Comparison of ENCODE assay signal across 26 cellular contexts in genomic region chrX:123080065-123080464, GRCh38.
"Had no signal": no experiment of that assay in that cellular context is flagged by ENCODE, and none has a peak within 500 bp of the region (broad histone marks: within the 10 kb centered on the region; RNA-seq: fewer than 3 reads in every experiment).

No MANE protein-coding gene starts in this region.

- H3K4me3 ChIP-seq: heart right ventricle, hepatocyte, left lung, lung, ovary, right atrium auricular region, skin epidermis, suprapubic skin, thoracic aorta, tibial artery, upper lobe of right lung had no signal

- H3K36me3 Mint-ChIP-seq: mesothelial cell of epicardium; naive thymus-derived CD4-positive, alpha-beta T cell; natural killer cell treated with Interleukin-12 subunit alpha and Interleukin-12 subunit beta and Interleukin-15 and Interleukin-18, amount 100 ng/mL, for 72 hours; stimulated activated naive B cell treated with anti-CD40 and anti-IgM and Interleukin-4, amounts not matched to agents 10 μg/mL and 1 μg/mL and 100 μg/mL, for 72 hours had no signal

- H3K27ac Mint-ChIP-seq: mesothelial cell of epicardium; naive thymus-derived CD4-positive, alpha-beta T cell; natural killer cell treated with Interleukin-12 subunit alpha and Interleukin-12 subunit beta and Interleukin-15 and Interleukin-18, amount 100 ng/mL, for 72 hours; progenitor cell of endocrine pancreas; stimulated activated naive B cell treated with anti-CD40 and anti-IgM and Interleukin-4, amounts not matched to agents 10 μg/mL and 1 μg/mL and 100 μg/mL, for 72 hours had no signal

- H3K4me1 Mint-ChIP-seq: mesothelial cell of epicardium; naive thymus-derived CD4-positive, alpha-beta T cell; stimulated activated naive B cell treated with anti-CD40 and anti-IgM and Interleukin-4, amounts not matched to agents 10 μg/mL and 1 μg/mL and 100 μg/mL, for 72 hours had no signal

- H3K79me2 ChIP-seq: hepatocyte had no signal

- ATAC-seq: heart right ventricle; left lung; naive thymus-derived CD4-positive, alpha-beta T cell; natural killer cell treated with Interleukin-12 subunit alpha and Interleukin-12 subunit beta and Interleukin-15 and Interleukin-18, amount 100 ng/mL, for 72 hours; sciatic nerve; stimulated activated naive B cell treated with anti-CD40 and anti-IgM and Interleukin-4, amounts not matched to agents 10 μg/mL and 1 μg/mL and 100 μg/mL, for 72 hours; stimulated activated naive CD8-positive, alpha-beta T cell treated with anti-CD3 and anti-CD28 coated beads, Interleukin-15, Interleukin-2, amounts not matched to agents 100 U/mL and 50 U/mL, for 24 hours; upper lobe of right lung had no signal

- H3K4me1 ChIP-seq: heart right ventricle, left lung, right atrium auricular region, suprapubic skin, upper lobe of right lung had no signal

- H3K4me2 ChIP-seq: hepatocyte had no signal

- H3K27me3 Mint-ChIP-seq: naive thymus-derived CD4-positive, alpha-beta T cell; progenitor cell of endocrine pancreas; stimulated activated naive B cell treated with anti-CD40 and anti-IgM and Interleukin-4, amounts not matched to agents 10 μg/mL and 1 μg/mL and 100 μg/mL, for 72 hours had no signal

- H3K27me3 ChIP-seq: heart right ventricle, hepatocyte, left lung, ovary, right atrium auricular region, suprapubic skin, tibial artery, upper lobe of right lung had no signal

- FAIRE-seq: urothelium cell line had no signal

- H3K27ac ChIP-seq: heart right ventricle, hepatocyte, left lung, ovary, right atrium auricular region, skin epidermis, suprapubic skin, thoracic aorta, tibial artery, upper lobe of right lung had no signal

- DNase-seq: heart right ventricle; islet precursor cell; left lung; mesendoderm; naive thymus-derived CD4-positive, alpha-beta T cell; ovary; stimulated activated CD4-positive, alpha-beta T cell treated with anti-CD3 and anti-CD28 coated beads, Interleukin-12 subunit alpha, Interleukin-12 subunit beta, amount 100 ng/mL, for 4 hours; stimulated activated CD4-positive, alpha-beta T cell treated with anti-CD3 and anti-CD28 coated beads, Interleukin-15, amount 100 ng/mL, for 24 hours; stimulated activated CD4-positive, alpha-beta T cell treated with anti-CD3 and anti-CD28 coated beads, Interleukin-2, amount 100 ng/mL, for 24 hours; stimulated activated CD4-positive, alpha-beta T cell treated with anti-CD3 and anti-CD28 coated beads, Interleukin-4, amount 100 ng/mL, for 1 hour; stimulated activated naive B cell treated with anti-CD40 and anti-IgM and Interleukin-4, amounts not matched to agents 10 μg/mL and 1 μg/mL and 100 μg/mL, for 72 hours; stimulated activated naive CD8-positive, alpha-beta T cell treated with anti-CD3 and anti-CD28 coated beads, Interleukin-15, Interleukin-2, amounts not matched to agents 100 U/mL and 50 U/mL, for 24 hours; tibial artery; trophoblast cell; upper lobe of right lung had no signal

- H3K9me3 ChIP-seq: heart right ventricle, left lung, ovary, suprapubic skin, thoracic aorta, tibial artery, upper lobe of right lung had no signal

- H3K9me3 Mint-ChIP-seq: natural killer cell treated with Interleukin-12 subunit alpha and Interleukin-12 subunit beta and Interleukin-15 and Interleukin-18, amount 100 ng/mL, for 72 hours; stimulated activated naive B cell treated with anti-CD40 and anti-IgM and Interleukin-4, amounts not matched to agents 10 μg/mL and 1 μg/mL and 100 μg/mL, for 72 hours had no signal

- H3K36me3 ChIP-seq: heart right ventricle, left lung, ovary, right atrium auricular region, suprapubic skin, thoracic aorta, tibial artery, upper lobe of right lung had no signal

- H3K4me3 Mint-ChIP-seq: mesothelial cell of epicardium; naive thymus-derived CD4-positive, alpha-beta T cell; natural killer cell treated with Interleukin-12 subunit alpha and Interleukin-12 subunit beta and Interleukin-15 and Interleukin-18, amount 100 ng/mL, for 72 hours; stimulated activated naive B cell treated with anti-CD40 and anti-IgM and Interleukin-4, amounts not matched to agents 10 μg/mL and 1 μg/mL and 100 μg/mL, for 72 hours had no signal

- H2AFZ ChIP-seq: hepatocyte had no signal
